Comparison of ENCODE assay signal across 8 cellular contexts in genomic region chr12:10614056-10614370, GRCh38. TPM values are rescaled to one million over a fixed set of nuclear protein-coding genes. Genes with fewer than 3 reads are reported as not detected.
DNase-seq lines count a peak whose midpoint lies in the region; ATAC-seq and TF ChIP-seq lines count a peak whose summit lies in the region.

No MANE protein-coding gene starts in this region.

- H3K4me3 Mint-ChIP-seq in effector memory CD8-positive, alpha-beta T cell: peak overlapping the region; percentile 97 to 98

- H3K4me1 ChIP-seq in Karpas-422 (ENCODE audit: low read length): peaks cover 21% of the 10 kb centered on the region
- H3K4me1 ChIP-seq in neutrophil (ENCODE audit: control insufficient read depth in 1 of 2, insufficient read depth in 1 of 2, low read depth in 1 of 2, low read length in 1 of 2): peaks cover 12 to 19% of the 10 kb centered on the region in 2 experiments

- peak overlapping the region; percentile 93 for H2AFZ ChIP-seq in Karpas-422 (ENCODE audit: low read length)

- H3K4me2 ChIP-seq in Karpas-422 (ENCODE audit: low read depth, low read length, poor library complexity, severe bottlenecking): peak overlapping the region; percentile 88

- peaks cover 5% of the 10 kb centered on the region; the same call in 1 of the 2 replicates for H3K9me2 ChIP-seq in Karpas-422 (replicated peaks; ENCODE audit: insufficient read depth, low read length)

- TF ChIP-seq CTCF in GM06990 (IDR thresholded peaks at IDR 0.05; ENCODE audit: insufficient read depth, low read length, poor library complexity, severe bottlenecking) (no peak), neutrophil (IDR thresholded peaks at IDR 0.05) (no peak), RWPE1 (conservative IDR thresholded peaks at IDR 0.05; ENCODE audit: low read depth) (no peak)

- peak overlapping the region; percentile 100 for H3K27ac Mint-ChIP-seq in effector memory CD8-positive, alpha-beta T cell

- H3K27ac ChIP-seq in Karpas-422 (ENCODE audit: low read length): no peak overlapping the region; the same call in 1 of the 2 replicates
- H3K27ac ChIP-seq in neutrophil: no peak overlapping the region
- H3K27ac ChIP-seq in RWPE1: no peak overlapping the region

- no peaks in the 10 kb centered on the region for H3K9me3 ChIP-seq in Karpas-422 (ENCODE audit: low read length)
- no peaks in the 10 kb centered on the region for H3K9me3 ChIP-seq in neutrophil

- POLR2A ChIA-PET in RWPE1 (lab: Yijun Ruan, JAX; ENCODE audit: low non-redundant PET): no interaction called here

- peak overlapping the region; percentile 90 for H3K9ac ChIP-seq in Karpas-422 (ENCODE audit: low read length)

- CTCF ChIA-PET in RWPE1 (lab: Yijun Ruan, JAX): interaction anchor here (1.1 kb wide), 1 partner anchor 61 kb away, joined by 3 read pairs; no protein-coding TSS in a partner anchor

- peaks cover 39% of the 10 kb centered on the region for H3K36me3 Mint-ChIP-seq in effector memory CD8-positive, alpha-beta T cell (ENCODE audit: insufficient read depth)

- H3K79me2 ChIP-seq in Karpas-422 (ENCODE audit: low read length): peaks cover 31% of the 10 kb centered on the region

- H3K27me3 ChIP-seq in GM06990 (replicated peaks; ENCODE audit: control insufficient read depth, insufficient read depth, low read length): no peaks in the 10 kb centered on the region
- no peaks in the 10 kb centered on the region for H3K27me3 ChIP-seq in Karpas-422 (ENCODE audit: low read length)
- peaks cover 3% of the 10 kb centered on the region for H3K27me3 ChIP-seq in neutrophil

- H3K36me3 ChIP-seq in GM06990 (ENCODE audit: control insufficient read depth, insufficient read depth, low read length) (no peaks in the 10 kb centered on the region; the same call in 1 of the 2 replicates), Karpas-422 (ENCODE audit: insufficient read depth, low read length) (peaks cover 20% of the 10 kb centered on the region; the same call in 1 of the 2 replicates), neutrophil (peaks cover 6% of the 10 kb centered on the region)

- H4K20me1 ChIP-seq in Karpas-422 (ENCODE audit: insufficient read depth, low read depth, low read length): no peaks in the 10 kb centered on the region

- no peaks in the 10 kb centered on the region for H3K9me3 Mint-ChIP-seq in effector memory CD8-positive, alpha-beta T cell

- ATAC-seq in effector memory CD8-positive, alpha-beta T cell (replicated peaks): no peak
- ATAC-seq in GM18867 (IDR thresholded peaks at IDR 0.05; ENCODE audit: unreplicated experiment): no peak

- H3K27me3 Mint-ChIP-seq in effector memory CD8-positive, alpha-beta T cell: no peaks in the 10 kb centered on the region

- H3K4me3 ChIP-seq in GM06990 (replicated peaks; ENCODE audit: low read depth, low read length) (peak overlapping the region; percentile 94), Karpas-422 (ENCODE audit: low read length) (peak overlapping the region; percentile 93), neutrophil (ENCODE audit: low read depth in 1 of 2, low read length in 1 of 2) (peak overlapping the region; percentile 80 to 94)

- peaks cover 17 to 24% of the 10 kb centered on the region in 2 donors for H3K4me1 Mint-ChIP-seq in effector memory CD8-positive, alpha-beta T cell (ENCODE audit: low read depth in 2 of 2)

- peak; percentile 9 for DNase-seq in GM06990 (ENCODE audit: extremely low read depth, insufficient read length)
- no peak for DNase-seq in Karpas-422
- DNase-seq in effector memory CD8-positive, alpha-beta T cell: no peak
- DNase-seq in RWPE1 (ENCODE audit: low spot score): no peak
- DNase-seq in NCI-H2029 treated with DMSO at 0.1 percent for 48 hours (lab: John Stamatoyannopoulos, UW): no peak
- DNase-seq in NCI-H2227 treated with DMSO at 0.1 percent for 48 hours (lab: John Stamatoyannopoulos, UW): no peak

RNA-seq across cellular contexts. Expression of gene MAGOHB, which starts 0.6 kb away (rescaled TPM):
- total RNA-seq in Karpas-422 (2014; rRNA removed; shearing (Covaris generic); ENCODE audit: low replicate concordance): 35.3 and 55.4 TPM in 2 replicates

RNA-seq across cellular contexts. Expression of gene STYK1, which starts 59.8 kb away (rescaled TPM):
- not detected in 2 replicates for total RNA-seq in Karpas-422 (2014; rRNA removed; shearing (Covaris generic); ENCODE audit: low replicate concordance)
